16 cellular contexts compared by ENCODE assay signal in the genomic region with DNA sequence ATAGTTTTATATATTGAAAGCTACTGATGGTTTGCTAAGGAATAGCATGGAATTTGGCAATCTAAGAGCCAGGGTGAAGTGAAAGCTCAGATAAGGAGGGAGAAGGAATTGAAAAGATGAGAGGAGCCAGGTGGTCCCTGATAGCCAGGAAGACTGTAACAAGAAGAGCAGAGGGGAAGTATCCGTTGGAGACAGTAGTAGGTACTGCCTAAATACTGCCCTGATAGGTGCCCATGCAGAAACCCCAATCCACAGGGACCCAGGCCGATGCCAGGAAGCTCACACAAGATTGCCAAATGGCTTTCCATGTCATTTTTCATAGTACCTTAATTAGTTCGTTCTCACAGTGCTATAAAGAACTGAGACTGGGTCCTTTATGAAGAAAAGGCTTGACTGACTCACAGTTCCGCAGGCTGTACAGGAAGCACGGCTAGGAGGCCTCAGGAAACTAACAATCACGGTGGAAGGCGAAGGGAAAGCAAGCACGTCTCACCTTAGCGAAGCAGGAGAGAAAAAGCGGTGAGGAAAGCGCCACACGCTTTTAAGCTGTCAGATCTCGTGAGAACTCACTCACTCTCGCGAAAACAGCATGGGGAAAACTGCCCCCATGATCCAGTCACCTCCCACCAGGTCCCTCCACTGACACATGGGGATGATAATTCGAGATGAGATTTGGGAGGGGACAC. TPM values are rescaled to one million over a fixed set of nuclear protein-coding genes. Genes with fewer than 3 reads are reported as not detected.
DNase-seq lines count a peak whose midpoint lies in the region; ATAC-seq, FAIRE-seq and TF ChIP-seq lines count a peak whose summit lies in the region.
"Had no signal": no experiment of that assay in that cellular context is flagged by ENCODE, and none has a peak within 500 bp of the region (broad histone marks: within the 10 kb centered on the region; RNA-seq: fewer than 3 reads in every experiment).

No MANE protein-coding gene starts in this region.

- no peak overlapping the region for H3K4me3 ChIP-seq in BLaER1
- no peak overlapping the region for H3K4me3 ChIP-seq in CD8-positive, alpha-beta memory T cell (ENCODE audit: low read length)
- H3K4me3 ChIP-seq in endothelial cell of umbilical vein (replicated peaks in 1 of 3; ENCODE audit: insufficient read depth in 1 of 3, low read depth in 1 of 3, low read length in 3 of 3), result no peak overlapping the region
- peak overlapping the region in 1 of 8 donors; percentile 40 for H3K4me3 ChIP-seq in spleen
- H3K4me3 ChIP-seq: thoracic aorta had no signal

- no peaks in the 10 kb centered on the region for H3K79me2 ChIP-seq in endothelial cell of umbilical vein (ENCODE audit: control insufficient read depth, insufficient read depth, low read length)

- H4K20me1 ChIP-seq in BLaER1 (no peaks in the 10 kb centered on the region), endothelial cell of umbilical vein (replicated peaks; ENCODE audit: control insufficient read depth, extremely low read depth, insufficient read depth, low read length) (no peaks in the 10 kb centered on the region)

- intact Hi-C loops in endothelial cell of umbilical vein (cut with micrococcal nuclease), result no loop called here
- intact Hi-C loops in spleen (cut with DNase I; ENCODE audit: low total_unique reads), result no loop called here

- H3K9me3 Mint-ChIP-seq in CD8-positive, alpha-beta memory T cell, result no peaks in the 10 kb centered on the region

- WGBS in spleen, 5 donors, result 21 to 37% (median 28%) methylated on average over 16 of the region's 16 CpGs

- H3K9ac ChIP-seq in BLaER1 (no peak overlapping the region), endothelial cell of umbilical vein (replicated peaks; ENCODE audit: extremely low read depth, insufficient read depth, low read length) (no peak overlapping the region)

- peak overlapping the region in 1 of 8 donors; percentile 71 for H3K27ac Mint-ChIP-seq in CD8-positive, alpha-beta memory T cell

- TF ChIP-seq POLR2A in endothelial cell of umbilical vein (IDR thresholded peaks at IDR 0.05; ENCODE audit: low read depth, low read length) (no peak), spleen (IDR thresholded peaks at IDR 0.05) (no peak)

- peak overlapping the region; percentile 11; the same call in 1 of the 2 replicates for H3K27ac ChIP-seq in BLaER1
- H3K27ac ChIP-seq in CD8-positive, alpha-beta memory T cell (ENCODE audit: low read depth, low read length), result no peak overlapping the region
- H3K27ac ChIP-seq in endothelial cell of umbilical vein (ENCODE audit: insufficient read depth, low read depth, low read length), result peak overlapping the region; percentile 43
- H3K27ac ChIP-seq in spleen, result no peak overlapping the region
- H3K27ac ChIP-seq: thoracic aorta had no signal

- DNase-seq in CD8-positive, alpha-beta memory T cell, result no peak
- DNase-seq in UCSD-AML1 (lab: John Stamatoyannopoulos, UW; ENCODE audit: unreplicated experiment) (peak; percentile 38), endothelial cell of umbilical vein (ENCODE audit: low read depth, low spot score) (peak; percentile 76), spleen (no peak), HuH-7 (ENCODE audit: low spot score) (no peak), NCI-H526 (lab: John Stamatoyannopoulos, UW) (no peak)
- DNase-seq: foreskin fibroblast, NCI-H2081 treated with DMSO at 0.1 percent for 48 hours had no signal

- POLR2A ChIA-PET in CD8-positive, alpha-beta memory T cell (lab: Charles Lee), result no interaction called here
- POLR2A ChIA-PET in endothelial cell of umbilical vein (lab: Charles Lee), result no interaction called here

- H3K36me3 ChIP-seq in BLaER1 (no peaks in the 10 kb centered on the region), endothelial cell of umbilical vein (ENCODE audit: control insufficient read depth in 2 of 2, extremely low read depth in 1 of 2, insufficient read depth in 2 of 2, low read length in 2 of 2) (no peaks in the 10 kb centered on the region), spleen (no peaks in the 10 kb centered on the region)
- no peaks in the 10 kb centered on the region for H3K36me3 ChIP-seq in CD8-positive, alpha-beta memory T cell (ENCODE audit: insufficient read depth, low read length)
- H3K36me3 ChIP-seq: thoracic aorta had no signal

- dilution Hi-C loops in endothelial cell of umbilical vein (cut with MboI; ENCODE audit: extremely low pct_ligation_motif_present, low sequenced_read_pairs), result no loop called here

- peak overlapping the region; percentile 69 for H3K4me2 ChIP-seq in BLaER1
- H3K4me2 ChIP-seq in endothelial cell of umbilical vein (ENCODE audit: insufficient read depth, low read length), result peak overlapping the region; percentile 77

- ATAC-seq in HG02763 (IDR thresholded peaks at IDR 0.05; ENCODE audit: unreplicated experiment), result no peak

- no peak for TF ChIP-seq CTCF in endothelial cell of umbilical vein (IDR thresholded peaks at IDR 0.05; ENCODE audit: extremely low read depth in 1 of 2, insufficient read depth in 1 of 2, low read depth in 1 of 2, low read length in 2 of 2)
- TF ChIP-seq CTCF in spleen (IDR thresholded peaks at IDR 0.05 in 8 of 11, conservative IDR thresholded peaks at IDR 0.05 in 3 of 11), result no peak

- H3K4me1 Mint-ChIP-seq in CD8-positive, alpha-beta memory T cell, result peaks cover 6 to 14% (median 9%) of the 10 kb centered on the region in 3 donors

- H3K4me3 Mint-ChIP-seq in CD8-positive, alpha-beta memory T cell, result peak overlapping the region in 5 of 7 donors; percentile 10 to 62 (median 41)

- H3K9me3 ChIP-seq in BLaER1 (peaks cover 5% of the 10 kb centered on the region; the same call in 1 of the 2 replicates), endothelial cell of umbilical vein (replicated peaks; ENCODE audit: control insufficient read depth, insufficient read depth, low read length) (no peaks in the 10 kb centered on the region), spleen (no peaks in the 10 kb centered on the region)
- H3K9me3 ChIP-seq in CD8-positive, alpha-beta memory T cell (ENCODE audit: low read length), result no peaks in the 10 kb centered on the region
- H3K9me3 ChIP-seq: thoracic aorta had no signal

- H3K27me3 Mint-ChIP-seq in CD8-positive, alpha-beta memory T cell, result peaks cover 0 to 4% of the 10 kb centered on the region in 2 donors

- peak overlapping the region; percentile 91 for H2AFZ ChIP-seq in endothelial cell of umbilical vein (ENCODE audit: low read depth, low read length)

- CTCF ChIA-PET in CD8-positive, alpha-beta memory T cell (lab: Charles Lee), result no interaction called here
- CTCF ChIA-PET in endothelial cell of umbilical vein (lab: Charles Lee), result interaction anchor here (0.6 to 1.0 kb wide), 2 partner anchors 27 to 1331 kb away, joined by 3 read pairs; no protein-coding TSS in a partner anchor

- H3K4me1 ChIP-seq in BLaER1 (peaks cover 43% of the 10 kb centered on the region), endothelial cell of umbilical vein (ENCODE audit: control insufficient read depth, extremely low read depth, insufficient read depth, low read length) (peaks cover 16% of the 10 kb centered on the region), spleen (peaks cover 0 to 17% (median 2%) of the 10 kb centered on the region in 6 donors)
- no peaks in the 10 kb centered on the region for H3K4me1 ChIP-seq in CD8-positive, alpha-beta memory T cell (ENCODE audit: insufficient read depth, low read length)

- H3K36me3 Mint-ChIP-seq in CD8-positive, alpha-beta memory T cell, result no peaks in the 10 kb centered on the region
- H3K36me3 Mint-ChIP-seq: CD4-positive, CD25-positive, alpha-beta regulatory T cell had no signal

- H3K9me1 ChIP-seq in endothelial cell of umbilical vein (replicated peaks; ENCODE audit: control insufficient read depth, extremely low read depth, insufficient read depth, low read length), result no peaks in the 10 kb centered on the region

- peak; percentile 95 for FAIRE-seq in endothelial cell of umbilical vein (lab: Jason Lieb, UNC)
- FAIRE-seq: G401.6 had no signal

- H3K27me3 ChIP-seq in BLaER1 (no peaks in the 10 kb centered on the region), endothelial cell of umbilical vein (ENCODE audit: control insufficient read depth in 2 of 2, insufficient read depth in 2 of 2, low read length in 2 of 2) (no peaks in the 10 kb centered on the region), spleen (replicated peaks in 1 of 7) (no peaks in the 10 kb centered on the region)
- H3K27me3 ChIP-seq in CD8-positive, alpha-beta memory T cell (ENCODE audit: insufficient read depth, low read length, poor library complexity, severe bottlenecking), result no peaks in the 10 kb centered on the region

- TSS peak; percentile 87 for BruUV-seq in endothelial cell of umbilical vein (replicated peaks; lab: Mats Ljungman, UMichigan)

TF ChIP-seq in endothelial cell of umbilical vein, 7 proteins besides CTCF, POLR2A, EP300 and RAD21:
- peak; percentile 30 for TF ChIP-seq JUN (IDR thresholded peaks at IDR 0.05; ENCODE audit: borderline replicate concordance, insufficient read depth, insufficient read length, low read depth)
- TF ChIP-seq POLR2AphosphoS5 (IDR thresholded peaks at IDR 0.05; ENCODE audit: insufficient read depth, low read depth, low read length), result no peak

RNA-seq across cellular contexts. Expression of a gene that starts 13.0 kb away (rescaled TPM):
- not detected for total RNA-seq in CD8-positive, alpha-beta memory T cell
- polyA plus RNA-seq in CD8-positive, alpha-beta memory T cell, result not detected
- total RNA-seq in endothelial cell of umbilical vein, result not detected in 2 replicates
- polyA plus RNA-seq in endothelial cell of umbilical vein, result 0.05 TPM in 1 of 2 replicates, not detected in the other
- not detected in 2 replicates for polyA plus RNA-seq in endothelial cell of umbilical vein (2011; cell fraction: cytosol; rRNA removed)
- polyA plus RNA-seq in endothelial cell of umbilical vein (2011; cell fraction: nucleus; rRNA removed), result 0.08 and 0.14 TPM in 2 replicates
- polyA plus RNA-seq in endothelial cell of umbilical vein (2012), result not detected in 2 replicates
- polyA minus RNA-seq in endothelial cell of umbilical vein, result not detected in 2 replicates
- not detected for polyA minus RNA-seq in endothelial cell of umbilical vein (2011; cell fraction: cytosol; rRNA and poly(A)+ RNA removed)
- not detected in 2 replicates for polyA minus RNA-seq in endothelial cell of umbilical vein (2011; cell fraction: nucleus; rRNA and poly(A)+ RNA removed)
- total RNA-seq in spleen, result not detected
- polyA plus RNA-seq in spleen, result under 1 TPM in 1 of 3 donors, not detected in 2; 0.11 TPM
- total RNA-seq: activated CD8-positive, alpha-beta memory T cell treated with anti-CD3 and anti-CD28 coated beads for 36 hours; OCI-LY7; thoracic aorta had no signal
- polyA plus RNA-seq: CD4-positive, CD25-positive, alpha-beta regulatory T cell had no signal

RNA-seq across cellular contexts. Expression of a gene that starts 19.3 kb away (rescaled TPM):
- not detected for total RNA-seq in CD8-positive, alpha-beta memory T cell
- not detected for polyA plus RNA-seq in CD8-positive, alpha-beta memory T cell
- not detected in 2 replicates for total RNA-seq in endothelial cell of umbilical vein
- polyA plus RNA-seq in endothelial cell of umbilical vein, result not detected in 2 replicates
- not detected in 2 replicates for polyA plus RNA-seq in endothelial cell of umbilical vein (2011; cell fraction: cytosol; rRNA removed)
- polyA plus RNA-seq in endothelial cell of umbilical vein (2011; cell fraction: nucleus; rRNA removed), result not detected in 2 replicates
- not detected in 2 replicates for polyA plus RNA-seq in endothelial cell of umbilical vein (2012)
- polyA minus RNA-seq in endothelial cell of umbilical vein, result not detected in 2 replicates
- not detected for polyA minus RNA-seq in endothelial cell of umbilical vein (2011; cell fraction: cytosol; rRNA and poly(A)+ RNA removed)
- polyA minus RNA-seq in endothelial cell of umbilical vein (2011; cell fraction: nucleus; rRNA and poly(A)+ RNA removed), result not detected in 2 replicates
- total RNA-seq in spleen, result not detected
- not detected for polyA plus RNA-seq in spleen
- total RNA-seq: activated CD8-positive, alpha-beta memory T cell treated with anti-CD3 and anti-CD28 coated beads for 36 hours; CD4-positive, CD25-positive, alpha-beta regulatory T cell; OCI-LY7; pulmonary artery endothelial cell; thoracic aorta had no signal
- polyA plus RNA-seq: CD4-positive, CD25-positive, alpha-beta regulatory T cell had no signal

Comparison
In these comparisons a context has a peak if more than half of its experiments do, and no peak if none do; other contexts are left out.
1. H3K27ac ChIP-seq: peak in BLaER1 (single experiment) and endothelial cell of umbilical vein (single experiment); none in CD8-positive, alpha-beta memory T cell (single experiment) and spleen (0 of 8).
2. DNase-seq: peak in UCSD-AML1 (single experiment) and endothelial cell of umbilical vein (single experiment); none in CD8-positive, alpha-beta memory T cell (0 of 5), spleen (single experiment), HuH-7 (single experiment) and NCI-H526 (0 of 2).